ENCODE assay signal across 1 cellular context in the genomic region with DNA sequence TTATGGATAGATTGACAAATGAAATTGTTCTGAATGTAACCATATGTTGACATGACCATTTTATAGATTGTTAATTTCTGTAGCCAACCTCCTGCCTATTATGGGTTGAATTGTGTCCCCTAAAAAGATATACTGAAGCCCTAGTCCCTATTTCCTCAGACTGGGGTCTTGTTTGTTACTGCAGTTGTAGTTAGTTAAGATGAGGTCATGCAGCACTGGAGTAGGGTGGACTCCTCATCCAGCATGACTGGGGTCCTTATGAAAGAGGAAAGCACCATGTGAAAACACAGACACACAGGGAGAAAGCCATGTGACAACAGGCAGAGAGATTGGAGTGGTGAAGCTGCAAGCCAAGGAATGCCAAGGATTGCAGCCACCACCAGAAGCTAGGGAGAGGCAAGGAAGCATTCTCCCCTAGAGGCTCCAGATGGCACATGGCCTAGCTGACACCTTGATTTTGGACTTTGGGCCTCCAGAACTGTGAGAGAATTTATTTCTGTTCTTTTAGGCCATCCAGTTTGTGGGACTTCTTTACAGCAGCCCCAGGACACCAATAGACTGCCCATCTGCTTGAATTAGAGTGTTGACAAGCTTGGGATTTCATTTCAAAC.
TF ChIP-seq lines count a peak whose summit lies in the region.

No MANE protein-coding gene starts in this region.

TF ChIP-seq in IMR-90, 13 proteins besides CTCF, POLR2A, EP300 and RAD21:
- no peak for TF ChIP-seq MAZ (IDR thresholded peaks at IDR 0.05; ENCODE audit: borderline replicate concordance, low read depth, low read length)
- no peak for TF ChIP-seq MXI1 (IDR thresholded peaks at IDR 0.05; ENCODE audit: borderline replicate concordance, low read depth, low read length)
- TF ChIP-seq NFE2L2 (IDR thresholded peaks at IDR 0.05; ENCODE audit: low read depth, low read length) = no peak
- TF ChIP-seq FOS (IDR thresholded peaks at IDR 0.05; ENCODE audit: low read depth, low read length) = no peak
- no peak for TF ChIP-seq MAFK (IDR thresholded peaks at IDR 0.05; ENCODE audit: low read depth, low read length)
- TF ChIP-seq, protein P1, sequence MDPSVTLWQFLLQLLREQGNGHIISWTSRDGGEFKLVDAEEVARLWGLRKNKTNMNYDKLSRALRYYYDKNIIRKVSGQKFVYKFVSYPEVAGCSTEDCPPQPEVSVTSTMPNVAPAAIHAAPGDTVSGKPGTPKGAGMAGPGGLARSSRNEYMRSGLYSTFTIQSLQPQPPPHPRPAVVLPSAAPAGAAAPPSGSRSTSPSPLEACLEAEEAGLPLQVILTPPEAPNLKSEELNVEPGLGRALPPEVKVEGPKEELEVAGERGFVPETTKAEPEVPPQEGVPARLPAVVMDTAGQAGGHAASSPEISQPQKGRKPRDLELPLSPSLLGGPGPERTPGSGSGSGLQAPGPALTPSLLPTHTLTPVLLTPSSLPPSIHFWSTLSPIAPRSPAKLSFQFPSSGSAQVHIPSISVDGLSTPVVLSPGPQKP (IDR thresholded peaks at IDR 0.05; ENCODE audit: borderline replicate concordance, low read depth, low read length) = no peak
- no peak for TF ChIP-seq CHD1 (IDR thresholded peaks at IDR 0.05; ENCODE audit: low read depth, low read length)
- TF ChIP-seq, protein P2, sequence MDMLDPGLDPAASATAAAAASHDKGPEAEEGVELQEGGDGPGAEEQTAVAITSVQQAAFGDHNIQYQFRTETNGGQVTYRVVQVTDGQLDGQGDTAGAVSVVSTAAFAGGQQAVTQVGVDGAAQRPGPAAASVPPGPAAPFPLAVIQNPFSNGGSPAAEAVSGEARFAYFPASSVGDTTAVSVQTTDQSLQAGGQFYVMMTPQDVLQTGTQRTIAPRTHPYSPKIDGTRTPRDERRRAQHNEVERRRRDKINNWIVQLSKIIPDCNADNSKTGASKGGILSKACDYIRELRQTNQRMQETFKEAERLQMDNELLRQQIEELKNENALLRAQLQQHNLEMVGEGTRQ (IDR thresholded peaks at IDR 0.05; ENCODE audit: low read depth, low read length) = no peak
- no peak for TF ChIP-seq RFX5 (IDR thresholded peaks at IDR 0.05; ENCODE audit: low read depth, low read length)
- TF ChIP-seq SMC3 (IDR thresholded peaks at IDR 0.05; ENCODE audit: low read depth, low read length) = no peak
- TF ChIP-seq RCOR1 (IDR thresholded peaks at IDR 0.05; ENCODE audit: insufficient replicate concordance, low read length) = no peak
- TF ChIP-seq BHLHE40 (IDR thresholded peaks at IDR 0.05; ENCODE audit: low read depth, low read length) = no peak
- TF ChIP-seq CEBPB (IDR thresholded peaks at IDR 0.05; ENCODE audit: low read depth, low read length) = no peak
